9 cellular contexts compared by ENCODE assay signal in genomic region chr1:165897326-165898303, GRCh38.
DNase-seq lines count a peak whose midpoint lies in the region; TF ChIP-seq lines count a peak whose summit lies in the region.
"Had no signal": no experiment of that assay in that cellular context is flagged by ENCODE, and none has a peak within 500 bp of the region (broad histone marks: within the 10 kb centered on the region; RNA-seq: fewer than 3 reads in every experiment).

No MANE protein-coding gene starts in this region.

- no peaks in the 10 kb centered on the region for H3K9me3 Mint-ChIP-seq in activated T-helper 2 cell treated with anti-CD3 and anti-CD28 coated beads, Interferon-gamma antibody, Interleukin-2, Interleukin-4, amounts not matched to agents 10 μg/mL and 5 μg/mL and 100 μg/mL, durations not matched to agents 14 hours and 24 hours and 36 hours
- H3K9me3 Mint-ChIP-seq: CD8-positive, alpha-beta T cell had no signal

- no peak for TF ChIP-seq CTCF in GM20000 (IDR thresholded peaks at IDR 0.05; ENCODE audit: extremely low read depth, missing control alignments)

- no peak overlapping the region for H3K4me3 Mint-ChIP-seq in activated T-helper 2 cell treated with anti-CD3 and anti-CD28 coated beads, Interferon-gamma antibody, Interleukin-2, Interleukin-4, amounts not matched to agents 10 μg/mL and 5 μg/mL and 100 μg/mL, durations not matched to agents 14 hours and 24 hours and 36 hours (ENCODE audit: low read depth)
- H3K4me3 Mint-ChIP-seq: CD8-positive, alpha-beta T cell had no signal

- DNase-seq in AG08396 (ENCODE audit: low spot score) = peak; percentile 36
- peak; percentile 30 for DNase-seq in GM20000 (ENCODE audit: low spot score)
- no peak for DNase-seq in activated T-helper 2 cell treated with anti-CD3 and anti-CD28 coated beads, Interferon-gamma antibody, Interleukin-2, Interleukin-4, amounts not matched to agents 10 μg/mL and 5 μg/mL and 100 μg/mL, durations not matched to agents 14 hours and 24 hours and 36 hours (ENCODE audit: low spot score)
- peak; percentile 66 for DNase-seq in iris pigment epithelial cell (ENCODE audit: low read depth)
- no peak for DNase-seq in NCI-H1417 (lab: John Stamatoyannopoulos, UW)
- no peak for DNase-seq in nucleus accumbens (lab: John Stamatoyannopoulos, UW)
- no peak for DNase-seq in NCI-H146 (lab: John Stamatoyannopoulos, UW)
- DNase-seq in NCI-H1092 (lab: John Stamatoyannopoulos, UW) = no peak
- DNase-seq: CD8-positive, alpha-beta T cell had no signal

- peak overlapping the region; percentile 8 for H3K27ac Mint-ChIP-seq in activated T-helper 2 cell treated with anti-CD3 and anti-CD28 coated beads, Interferon-gamma antibody, Interleukin-2, Interleukin-4, amounts not matched to agents 10 μg/mL and 5 μg/mL and 100 μg/mL, durations not matched to agents 14 hours and 24 hours and 36 hours
- H3K27ac Mint-ChIP-seq: CD8-positive, alpha-beta T cell had no signal

- intact Hi-C loops in activated T-helper 2 cell treated with anti-CD3 and anti-CD28 coated beads, Interferon-gamma antibody, Interleukin-2, Interleukin-4, amounts not matched to agents 10 μg/mL and 5 μg/mL and 100 μg/mL, durations not matched to agents 14 hours and 24 hours and 36 hours (cut with micrococcal nuclease) = no loop called here

- H3K4me1 Mint-ChIP-seq in activated T-helper 2 cell treated with anti-CD3 and anti-CD28 coated beads, Interferon-gamma antibody, Interleukin-2, Interleukin-4, amounts not matched to agents 10 μg/mL and 5 μg/mL and 100 μg/mL, durations not matched to agents 14 hours and 24 hours and 36 hours (ENCODE audit: low read depth) = peaks cover 19% of the 10 kb centered on the region

- H3K36me3 Mint-ChIP-seq in activated T-helper 2 cell treated with anti-CD3 and anti-CD28 coated beads, Interferon-gamma antibody, Interleukin-2, Interleukin-4, amounts not matched to agents 10 μg/mL and 5 μg/mL and 100 μg/mL, durations not matched to agents 14 hours and 24 hours and 36 hours (ENCODE audit: low read depth) = peaks cover 54% of the 10 kb centered on the region

- no peaks in the 10 kb centered on the region for H3K27me3 Mint-ChIP-seq in activated T-helper 2 cell treated with anti-CD3 and anti-CD28 coated beads, Interferon-gamma antibody, Interleukin-2, Interleukin-4, amounts not matched to agents 10 μg/mL and 5 μg/mL and 100 μg/mL, durations not matched to agents 14 hours and 24 hours and 36 hours (ENCODE audit: low read depth)

Comparison
In these comparisons a context has a peak if more than half of its experiments do, and no peak if none do; other contexts are left out.
1. DNase-seq: peak in AG08396 (single experiment), GM20000 (single experiment) and iris pigment epithelial cell (single experiment); none in activated T-helper 2 cell treated with anti-CD3 and anti-CD28 coated beads, Interferon-gamma antibody, Interleukin-2, Interleukin-4, amounts not matched to agents 10 μg/mL and 5 μg/mL and 100 μg/mL, durations not matched to agents 14 hours and 24 hours and 36 hours (single experiment), NCI-H1417 (0 of 3), nucleus accumbens (0 of 56), NCI-H146 (single experiment) and NCI-H1092 (single experiment).